32 cellular contexts compared by ENCODE assay signal in the genomic region with DNA sequence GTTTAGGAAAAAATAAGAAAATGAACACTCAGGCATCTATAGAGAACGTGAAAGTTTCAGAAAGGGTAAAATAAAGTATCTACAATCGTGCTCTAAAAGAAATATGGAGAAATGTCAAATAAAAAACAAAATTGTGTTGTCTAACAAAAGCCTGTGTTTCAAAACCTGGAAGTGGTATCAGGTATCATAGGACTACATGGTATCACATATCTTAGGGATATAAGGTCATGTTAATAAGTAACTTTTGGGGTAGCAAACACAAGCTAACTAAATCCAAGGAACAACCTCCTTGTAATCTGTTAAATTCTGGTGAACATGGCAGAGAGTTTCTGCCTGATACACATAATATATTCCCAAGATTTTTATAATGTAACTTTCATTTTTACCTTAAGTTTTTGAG.
"Had no signal": no experiment of that assay in that cellular context is flagged by ENCODE, and none has a peak within 500 bp of the region (broad histone marks: within the 10 kb centered on the region; RNA-seq: fewer than 3 reads in every experiment).

No MANE protein-coding gene starts in this region.

- ATAC-seq: activated CD8-positive, alpha-beta T cell treated with anti-CD3 and anti-CD28 coated beads for 36 hours; activated naive CD8-positive, alpha-beta T cell treated with anti-CD3 and anti-CD28 coated beads, Interleukin-2, amount 50 U/mL, for 24 hours; activated T-cell treated with anti-CD3 and anti-CD28 coated beads, Interleukin-2, amount 50 U/mL, for 4 hours; activated T-cell treated with anti-CD3 and anti-CD28 coated beads, Interleukin-2, amount 50 U/mL, for 72 hours; activated T-helper 17 cell treated with anti-CD3 and anti-CD28 coated beads, Interleukin-2, amount 50 U/mL, for 72 hours; T-cell; T-helper 17 cell had no signal

- H3K27ac ChIP-seq: ascending aorta, brain microvascular endothelial cell, breast epithelium, cardiac muscle cell, VCaP had no signal

- H3K4me1 ChIP-seq: ascending aorta, breast epithelium had no signal

- H3K4me3 ChIP-seq: ascending aorta, breast epithelium, cardiac muscle cell had no signal

- H3K9me3 ChIP-seq: ascending aorta, breast epithelium had no signal

- H3K27me3 ChIP-seq: ascending aorta, brain microvascular endothelial cell, breast epithelium, cardiac muscle cell had no signal

- H3K36me3 ChIP-seq: ascending aorta, brain microvascular endothelial cell, breast epithelium, cardiac muscle cell had no signal

- DNase-seq: activated B cell treated with CpG ODN at 0.5 μM for 24 hours; activated CD4-positive, alpha-beta memory T cell treated with anti-CD3 and anti-CD28 coated beads for 36 hours; activated CD4-positive, alpha-beta T cell treated with anti-CD3 and anti-CD28 coated beads for 4 hours; activated CD4-positive, alpha-beta T cell treated with anti-CD3 and anti-CD28 coated beads, Interleukin-2, amount 10 ng/mL, durations not matched to agents 24 days and 14 days; activated CD4-positive, alpha-beta T cell treated with anti-CD3 and anti-CD28 coated beads, Interleukin-2, amount 50 U/mL, for 1 hour; activated CD4-positive, alpha-beta T cell treated with anti-CD3 and anti-CD28 coated beads, Interleukin-2, amount 50 U/mL, for 4 hours; activated CD4-positive, CD25-positive, alpha-beta regulatory T cell treated with anti-CD3 and anti-CD28 coated beads, Interleukin-2, amount 50 U/mL, for 72 hours; activated CD8-positive, alpha-beta memory T cell treated with anti-CD3 and anti-CD28 coated beads, Interleukin-2, amount 50 U/mL, for 4 hours; activated CD8-positive, alpha-beta T cell treated with anti-CD3 and anti-CD28 coated beads for 36 hours; activated effector memory CD4-positive, alpha-beta T cell treated with anti-CD3 and anti-CD28 coated beads, Interleukin-2, amount 50 U/mL, for 16 hours; activated gamma-delta T cell treated with Interleukin-2 at 50 U/mL for 16 hours; activated naive CD4-positive, alpha-beta T cell; activated naive CD4-positive, alpha-beta T cell treated with anti-CD3 and anti-CD28 coated beads, Interleukin-2, amount 10 ng/mL, durations not matched to agents 7 days and 5 days; activated naive CD8-positive, alpha-beta T cell treated with anti-CD3 and anti-CD28 coated beads, Interleukin-2, amount 10 ng/mL, durations not matched to agents 7 days and 5 days; activated naive CD8-positive, alpha-beta T cell treated with anti-CD3 and anti-CD28 coated beads, Interleukin-2, amount 50 U/mL, for 24 hours; activated T-cell treated with anti-CD3 and anti-CD28 coated beads for 4 hours; activated T-cell treated with anti-CD3 and anti-CD28 coated beads, Interleukin-2, amount 50 U/mL, for 1 hour; activated T-cell treated with anti-CD3 and anti-CD28 coated beads, Interleukin-2, amount 50 U/mL, for 4 hours; activated T-cell treated with anti-CD3 and anti-CD28 coated beads, Interleukin-2, amount 50 U/mL, for 72 hours; amygdala; anterior cingulate cortex; brain microvascular endothelial cell; caudate nucleus; cerebellar nuclear complex; T-cell; T-helper 17 cell; T-helper 9 cell had no signal
